Comparison of ENCODE assay signal across 19 cellular contexts in the genomic region with DNA sequence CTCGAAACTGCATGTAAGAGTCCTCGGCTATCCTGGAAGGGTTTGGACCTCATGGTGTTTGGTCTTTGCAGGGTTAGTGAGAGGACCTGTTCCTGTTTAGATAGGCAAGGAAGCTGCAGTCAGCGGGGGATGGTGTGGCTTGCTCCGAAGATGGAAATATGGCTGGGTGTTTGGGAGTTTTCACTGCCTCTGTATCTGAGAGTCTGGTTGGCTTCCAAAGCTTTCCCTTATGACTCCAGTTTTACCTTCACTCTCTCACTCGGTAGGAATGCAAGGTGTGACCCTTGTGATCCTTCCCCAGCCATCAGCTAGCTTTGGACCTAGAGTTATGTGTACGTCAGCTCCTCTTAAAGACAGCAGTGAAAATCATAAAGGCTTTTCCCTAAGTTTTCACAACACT.
"Had no signal": no experiment of that assay in that cellular context is flagged by ENCODE, and none has a peak within 500 bp of the region (broad histone marks: within the 10 kb centered on the region; RNA-seq: fewer than 3 reads in every experiment).

No MANE protein-coding gene starts in this region.

- H3K4me3 Mint-ChIP-seq: activated CD4-positive, alpha-beta T cell treated with anti-CD3 and anti-CD28 coated beads, Interleukin-2, amount 10 ng/mL, durations not matched to agents 7 days and 5 days; activated CD8-positive, alpha-beta T cell treated with anti-CD3 and anti-CD28 coated beads, Interleukin-2, amount 10 ng/mL, durations not matched to agents 7 days and 5 days; activated naive CD4-positive, alpha-beta T cell treated with anti-CD3 and anti-CD28 coated beads for 36 hours; activated T-cell treated with anti-CD3 and anti-CD28 coated beads, Interleukin-2, amount 50 U/mL, for 24 hours; brain; natural killer cell treated with Interleukin-12 subunit alpha and Interleukin-12 subunit beta and Interleukin-15 and Interleukin-18, amount 100 ng/mL, for 72 hours; stimulated activated naive B cell treated with anti-CD40 and anti-IgM and Interleukin-4, amounts not matched to agents 10 μg/mL and 1 μg/mL and 100 μg/mL, for 72 hours; T-helper 1 cell treated with Interleukin-12 subunit alpha and Interleukin-12 subunit beta and Interleukin-4 antibody, amounts not matched to agents 30 μg/mL and 1 μg/mL, for 36 hours had no signal

- H3K27ac ChIP-seq: gastroesophageal sphincter, heart left ventricle, sigmoid colon, thoracic aorta had no signal

- H3K27ac Mint-ChIP-seq: activated CD4-positive, alpha-beta T cell treated with anti-CD3 and anti-CD28 coated beads, Interleukin-2, amount 10 ng/mL, durations not matched to agents 7 days and 5 days; activated CD8-positive, alpha-beta T cell treated with anti-CD3 and anti-CD28 coated beads, Interleukin-2, amount 10 ng/mL, durations not matched to agents 7 days and 5 days; activated naive CD4-positive, alpha-beta T cell treated with anti-CD3 and anti-CD28 coated beads for 36 hours; activated T-cell treated with anti-CD3 and anti-CD28 coated beads, Interleukin-2, amount 50 U/mL, for 24 hours; activated T-helper 2 cell treated with anti-CD3 and anti-CD28 coated beads, Interferon-gamma antibody, Interleukin-2, Interleukin-4, amounts not matched to agents 10 μg/mL and 5 μg/mL and 100 μg/mL, durations not matched to agents 14 hours and 24 hours and 36 hours; natural killer cell treated with Interleukin-12 subunit alpha and Interleukin-12 subunit beta and Interleukin-15 and Interleukin-18, amount 100 ng/mL, for 72 hours; stimulated activated naive B cell treated with anti-CD40 and anti-IgM and Interleukin-4, amounts not matched to agents 10 μg/mL and 1 μg/mL and 100 μg/mL, for 72 hours; T-helper 1 cell treated with Interleukin-12 subunit alpha and Interleukin-12 subunit beta and Interleukin-4 antibody, amounts not matched to agents 30 μg/mL and 1 μg/mL, for 36 hours had no signal

- ATAC-seq: activated CD4-positive, CD25-positive, alpha-beta regulatory T cell treated with anti-CD3 and anti-CD28 coated beads, Interleukin-2, amount 50 U/mL, for 24 hours; activated CD8-positive, alpha-beta T cell treated with anti-CD3 and anti-CD28 coated beads, Interleukin-2, amount 10 ng/mL, durations not matched to agents 7 days and 5 days; gastroesophageal sphincter; heart left ventricle; natural killer cell treated with Interleukin-12 subunit alpha and Interleukin-12 subunit beta and Interleukin-15 and Interleukin-18, amount 100 ng/mL, for 72 hours; stimulated activated naive B cell treated with anti-CD40 and anti-IgM and Interleukin-4, amounts not matched to agents 10 μg/mL and 1 μg/mL and 100 μg/mL, for 72 hours had no signal

- FAIRE-seq: colon had no signal

- DNase-seq: activated CD4-positive, alpha-beta T cell treated with anti-CD3 and anti-CD28 coated beads, Interleukin-2, amount 10 ng/mL, durations not matched to agents 7 days and 5 days; activated CD8-positive, alpha-beta T cell treated with anti-CD3 and anti-CD28 coated beads, Interleukin-2, amount 10 ng/mL, durations not matched to agents 7 days and 5 days; activated naive CD4-positive, alpha-beta T cell treated with anti-CD3 and anti-CD28 coated beads for 36 hours; activated T-cell treated with anti-CD3 and anti-CD28 coated beads, Interleukin-2, amount 50 U/mL, for 24 hours; anterior cingulate cortex; central memory CD4-positive, alpha-beta T cell; heart left ventricle; posterior cingulate gyrus; sigmoid colon; spleen; stimulated activated naive B cell treated with anti-CD40 and anti-IgM and Interleukin-4, amounts not matched to agents 10 μg/mL and 1 μg/mL and 100 μg/mL, for 72 hours had no signal

- H3K4me1 Mint-ChIP-seq: activated CD4-positive, alpha-beta T cell treated with anti-CD3 and anti-CD28 coated beads, Interleukin-2, amount 10 ng/mL, durations not matched to agents 7 days and 5 days; stimulated activated naive B cell treated with anti-CD40 and anti-IgM and Interleukin-4, amounts not matched to agents 10 μg/mL and 1 μg/mL and 100 μg/mL, for 72 hours had no signal

- H3K27me3 Mint-ChIP-seq: brain had no signal

- H3K36me3 Mint-ChIP-seq: natural killer cell treated with Interleukin-12 subunit alpha and Interleukin-12 subunit beta and Interleukin-15 and Interleukin-18, amount 100 ng/mL, for 72 hours had no signal

- H3K4me3 ChIP-seq: gastroesophageal sphincter, heart left ventricle, sigmoid colon, spleen, thoracic aorta had no signal

- H3K27me3 ChIP-seq: gastroesophageal sphincter, heart left ventricle, sigmoid colon, spleen had no signal

- H3K9me3 ChIP-seq: gastroesophageal sphincter, heart left ventricle, sigmoid colon, spleen, thoracic aorta had no signal

- H3K9me3 Mint-ChIP-seq: activated CD4-positive, alpha-beta T cell treated with anti-CD3 and anti-CD28 coated beads, Interleukin-2, amount 10 ng/mL, durations not matched to agents 7 days and 5 days; activated naive CD4-positive, alpha-beta T cell treated with anti-CD3 and anti-CD28 coated beads for 36 hours; activated T-cell treated with anti-CD3 and anti-CD28 coated beads, Interleukin-2, amount 50 U/mL, for 24 hours; activated T-helper 2 cell treated with anti-CD3 and anti-CD28 coated beads, Interferon-gamma antibody, Interleukin-2, Interleukin-4, amounts not matched to agents 10 μg/mL and 5 μg/mL and 100 μg/mL, durations not matched to agents 14 hours and 24 hours and 36 hours; brain; natural killer cell treated with Interleukin-12 subunit alpha and Interleukin-12 subunit beta and Interleukin-15 and Interleukin-18, amount 100 ng/mL, for 72 hours; stimulated activated naive B cell treated with anti-CD40 and anti-IgM and Interleukin-4, amounts not matched to agents 10 μg/mL and 1 μg/mL and 100 μg/mL, for 72 hours; T-helper 1 cell treated with Interleukin-12 subunit alpha and Interleukin-12 subunit beta and Interleukin-4 antibody, amounts not matched to agents 30 μg/mL and 1 μg/mL, for 36 hours had no signal

- H3K4me1 ChIP-seq: gastroesophageal sphincter, sigmoid colon had no signal
